ENCODE assay signal across 8 cellular contexts in the genomic region with DNA sequence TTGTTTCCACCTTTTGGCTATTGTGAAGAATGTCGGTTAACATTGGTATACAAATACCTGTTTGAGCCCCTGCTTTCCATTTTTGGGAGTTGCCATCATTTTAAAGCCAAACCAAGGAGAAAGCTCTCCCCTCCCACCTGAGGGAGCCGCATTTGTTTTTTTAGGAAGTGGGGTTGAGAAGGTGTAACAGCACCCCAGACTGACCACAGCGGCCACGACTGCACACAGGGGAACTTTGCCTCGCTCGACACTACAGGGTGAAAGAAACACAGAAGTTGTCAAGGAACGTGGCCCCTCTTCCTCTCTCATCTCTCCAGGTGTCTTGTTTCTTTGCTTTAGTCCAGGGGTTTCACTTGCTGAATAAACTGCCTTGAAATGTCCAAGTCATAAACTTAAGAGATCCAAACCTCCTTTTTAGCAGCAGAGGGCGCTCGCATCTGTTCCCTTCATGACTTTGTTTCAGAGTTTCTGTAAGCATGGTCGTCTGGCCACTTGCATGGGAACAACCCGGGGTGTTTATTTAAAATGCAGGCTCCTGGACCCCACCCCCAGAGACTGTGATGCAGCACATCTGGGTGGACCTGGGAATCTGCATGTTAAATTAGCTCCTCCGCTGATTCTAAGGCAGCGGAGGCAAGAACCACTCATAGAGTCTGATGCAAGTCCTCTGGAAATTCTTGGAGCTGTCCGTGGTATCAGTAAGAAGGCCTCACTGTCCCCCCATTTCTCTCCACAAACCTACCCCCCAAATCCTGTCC. TPM values are rescaled to one million over a fixed set of nuclear protein-coding genes. Genes with fewer than 3 reads are reported as not detected.
DNase-seq lines count a peak whose midpoint lies in the region; ATAC-seq and TF ChIP-seq lines count a peak whose summit lies in the region.

No MANE protein-coding gene starts in this region.

- ATAC-seq in natural killer cell (peak in 1 of 3 donors; percentile 19), sciatic nerve (no peak)

- no peaks in the 10 kb centered on the region for H3K4me1 ChIP-seq in endodermal cell (ENCODE audit: control insufficient read depth, insufficient read depth, low read length)

- WGBS in endodermal cell (ENCODE audit: insufficient coverage in 1 of 2, insufficient read length in 1 of 2), 2 experiments: 14 to 30% methylated on average over 10 to 14 of the region's 14 CpGs

- H3K4me3 ChIP-seq in endodermal cell (ENCODE audit: low read length): no peak overlapping the region

- H3K9me3 ChIP-seq in endodermal cell (ENCODE audit: control insufficient read depth, low read length): no peaks in the 10 kb centered on the region

- H3K27ac ChIP-seq in endodermal cell (ENCODE audit: low read depth, low read length): no peak overlapping the region

- no peak overlapping the region for H3K9ac ChIP-seq in endodermal cell (ENCODE audit: extremely low read depth, low read length, poor library complexity, severe bottlenecking)

- no peaks in the 10 kb centered on the region for H3K36me3 ChIP-seq in endodermal cell (ENCODE audit: control insufficient read depth, insufficient read depth, low read length)

- peak; percentile 22 to 34 for DNase-seq in activated CD4-positive, alpha-beta T cell treated with anti-CD3 and anti-CD28 coated beads for 24 hours (ENCODE audit: low read depth in 2 of 2)
- no peak for DNase-seq in activated CD4-positive, alpha-beta T cell treated with anti-CD3 and anti-CD28 coated beads for 1 hour
- DNase-seq in NCI-H345 (lab: John Stamatoyannopoulos, UW) (peak; percentile 42), endodermal cell (peak; percentile 83), natural killer cell (no peak), type B pancreatic cell (ENCODE audit: extremely low spot score, unreplicated experiment) (no peak), sciatic nerve (ENCODE audit: low spot score) (no peak)
- DNase-seq in activated CD4-positive, alpha-beta T cell treated with anti-CD3 and anti-CD28 coated beads, Interleukin-2, amount 50 U/mL, for 1 hour: peak; percentile 42

- peaks cover 51% of the 10 kb centered on the region for H3K27me3 ChIP-seq in endodermal cell (ENCODE audit: control insufficient read depth, insufficient read depth, low read length, poor library complexity, severe bottlenecking)

- H3K4me3 Mint-ChIP-seq in endodermal cell (no peak overlapping the region), natural killer cell (peak overlapping the region; percentile 65), type B pancreatic cell (peak overlapping the region; percentile 67)

- H3K27ac Mint-ChIP-seq in endodermal cell: no peak overlapping the region
- H3K27ac Mint-ChIP-seq in natural killer cell: peak overlapping the region; percentile 5 to 50
- no peak overlapping the region for H3K27ac Mint-ChIP-seq in type B pancreatic cell

- TF ChIP-seq CTCF in endodermal cell (conservative IDR thresholded peaks at IDR 0.05): peak; percentile 84
- TF ChIP-seq CTCF in natural killer cell (IDR thresholded peaks at IDR 0.05): peak; percentile 61
- TF ChIP-seq CTCF in type B pancreatic cell (conservative IDR thresholded peaks at IDR 0.05): peak; percentile 82

- H3K27me3 Mint-ChIP-seq in endodermal cell (ENCODE audit: insufficient read depth): peaks cover 41% of the 10 kb centered on the region
- peaks cover 8 to 9% of the 10 kb centered on the region in 2 donors for H3K27me3 Mint-ChIP-seq in natural killer cell (ENCODE audit: low read depth in 2 of 2)
- H3K27me3 Mint-ChIP-seq in type B pancreatic cell: peaks cover 40% of the 10 kb centered on the region

- H3K9me3 Mint-ChIP-seq in endodermal cell (no peaks in the 10 kb centered on the region), natural killer cell (no peaks in the 10 kb centered on the region), type B pancreatic cell (no peaks in the 10 kb centered on the region)

- intact Hi-C loops in natural killer cell (cut with micrococcal nuclease): loop anchor here (1.0 to 10.0 kb wide), 4 partner anchors 64 to 715 kb away; a partner anchor contains a TSS
- intact Hi-C loops in sciatic nerve (cut with DNase I): loop anchor here (10.0 kb wide), 1 partner anchor 720 kb away; no protein-coding TSS in a partner anchor

- H3K4me1 Mint-ChIP-seq in endodermal cell: peaks cover 13% of the 10 kb centered on the region
- H3K4me1 Mint-ChIP-seq in natural killer cell: peaks cover 41 to 43% of the 10 kb centered on the region in 2 donors
- H3K4me1 Mint-ChIP-seq in type B pancreatic cell (ENCODE audit: unreplicated experiment): peaks cover 24% of the 10 kb centered on the region

- H3K36me3 Mint-ChIP-seq in endodermal cell (ENCODE audit: low read depth) (no peaks in the 10 kb centered on the region), natural killer cell (no peaks in the 10 kb centered on the region), type B pancreatic cell (no peaks in the 10 kb centered on the region)

RNA-seq across cellular contexts. Expression of a gene that starts 2.1 kb away (rescaled TPM):
- total RNA-seq in endodermal cell: under 1 TPM in 1 of 2 donors, not detected in 1; 0.68 TPM
- 2.4 TPM for polyA plus RNA-seq in endodermal cell (2013, experiment 1 of 2)
- polyA plus RNA-seq in endodermal cell (2013, experiment 2 of 2): 3.3 TPM
- total RNA-seq in natural killer cell: 1 to 10 TPM; 3.4 to 4.6 (median 3.6) TPM
- total RNA-seq in type B pancreatic cell (ENCODE audit: low replicate concordance): 5.8 and 8.6 TPM in 2 replicates
- total RNA-seq in sciatic nerve: 14.2 TPM

Comparison
In these comparisons a context has a peak if more than half of its experiments do, and no peak if none do; other contexts are left out.
1. DNase-seq: peak in activated CD4-positive, alpha-beta T cell treated with anti-CD3 and anti-CD28 coated beads for 24 hours (2 of 2), NCI-H345 (single experiment), activated CD4-positive, alpha-beta T cell treated with anti-CD3 and anti-CD28 coated beads, Interleukin-2, amount 50 U/mL, for 1 hour (single experiment) and endodermal cell (single experiment); none in activated CD4-positive, alpha-beta T cell treated with anti-CD3 and anti-CD28 coated beads for 1 hour (single experiment), natural killer cell (single experiment), type B pancreatic cell (single experiment) and sciatic nerve (single experiment).
2. H3K27ac Mint-ChIP-seq: peak in natural killer cell (2 of 2); none in endodermal cell (single experiment) and type B pancreatic cell (single experiment).
3. Peak in every context shown above with its lines, with median percentiles within 50 percentile points of each other: CTCF ChIP-seq.